Comparison of ENCODE assay signal across 21 cellular contexts in genomic region chr9:116870566-116870965, GRCh38.
DNase-seq lines count a peak whose midpoint lies in the region; ATAC-seq and TF ChIP-seq lines count a peak whose summit lies in the region.
"Had no signal": no experiment of that assay in that cellular context is flagged by ENCODE, and none has a peak within 500 bp of the region (broad histone marks: within the 10 kb centered on the region; RNA-seq: fewer than 3 reads in every experiment).

No MANE protein-coding gene starts in this region.

- no peak overlapping the region for H2AK5ac ChIP-seq in H9 (ENCODE audit: insufficient read length, low read length)

- peaks cover 3% of the 10 kb centered on the region; the same call in 1 of the 2 replicates for H3K4me1 ChIP-seq in H9 (ENCODE audit: insufficient read depth, low read length)
- H3K4me1 ChIP-seq in Peyer's patch: peaks cover 0 to 23% (median 0%) of the 10 kb centered on the region in 4 donors
- H3K4me1 ChIP-seq: gastroesophageal sphincter, left ventricle myocardium inferior, right atrium auricular region had no signal

- H3K4me2 ChIP-seq in H9 (ENCODE audit: insufficient read depth, insufficient read length, low read length): no peak overlapping the region

- H3K27me3 Mint-ChIP-seq in H9 (ENCODE audit: low read depth) (no peaks in the 10 kb centered on the region), progenitor cell of endocrine pancreas (no peaks in the 10 kb centered on the region)
- H3K27me3 Mint-ChIP-seq: CD4-positive, CD25-positive, alpha-beta regulatory T cell had no signal

- no peak overlapping the region for H2BK20ac ChIP-seq in H9 (ENCODE audit: low read depth, low read length, poor library complexity, severe bottlenecking)

- no peak overlapping the region for H3K4me3 ChIP-seq in Peyer's patch
- no peak overlapping the region for H3K4me3 ChIP-seq in WERI-Rb-1 (ENCODE audit: low read depth, low read length)
- H3K4me3 ChIP-seq: gastroesophageal sphincter, left ventricle myocardium inferior, right atrium auricular region, SK-N-MC had no signal

- no peak overlapping the region for H3K4ac ChIP-seq in H9 (ENCODE audit: low read depth, low read length)

- no peak overlapping the region for H4K5ac ChIP-seq in H9 (ENCODE audit: insufficient read length, low read depth, low read length)

- H3K27ac ChIP-seq in H9 (ENCODE audit: insufficient read length, low read depth, low read length) (no peak overlapping the region), Peyer's patch (peak overlapping the region in 2 of 4 donors; percentile 31 to 51), WERI-Rb-1 (no peak overlapping the region)
- H3K27ac ChIP-seq: gastroesophageal sphincter, left ventricle myocardium inferior, right atrium auricular region, SK-N-MC had no signal

- H3K18ac ChIP-seq in H9 (ENCODE audit: insufficient read length, low read depth, low read length): no peak overlapping the region

- H3K4me1 Mint-ChIP-seq in H9: peaks cover 11 to 13% of the 10 kb centered on the region in 2 experiments
- H3K4me1 Mint-ChIP-seq in progenitor cell of endocrine pancreas (ENCODE audit: low read depth): peaks cover 24% of the 10 kb centered on the region
- H3K4me1 Mint-ChIP-seq: CD4-positive, CD25-positive, alpha-beta regulatory T cell; stimulated activated effector memory CD8-positive, alpha-beta T cell treated with anti-CD3 and anti-CD28 coated beads, Interleukin-12 subunit alpha, Interleukin-12 subunit beta, amount 100 ng/mL, for 72 hours had no signal

- H3K23me2 ChIP-seq in H9 (ENCODE audit: insufficient read length, low read depth, low read length, poor library complexity, severe bottlenecking): no peaks in the 10 kb centered on the region

- H3K79me1 ChIP-seq in H9 (ENCODE audit: insufficient read depth, low read depth, low read length, poor library complexity, severe bottlenecking): no peaks in the 10 kb centered on the region

- H3K27me3 ChIP-seq in H9 (ENCODE audit: insufficient read depth, low read length) (no peaks in the 10 kb centered on the region), Peyer's patch (no peaks in the 10 kb centered on the region), WERI-Rb-1 (ENCODE audit: insufficient read depth, low read depth, severe bottlenecking) (no peaks in the 10 kb centered on the region)
- H3K27me3 ChIP-seq: right atrium auricular region had no signal

- H3K9ac ChIP-seq in H9 (ENCODE audit: extremely low read depth, insufficient read length, low read length): no peak overlapping the region

- H4K20me1 ChIP-seq in H9 (ENCODE audit: control insufficient read depth, insufficient read depth, insufficient read length): no peaks in the 10 kb centered on the region

- DNase-seq in H9 (peak; percentile 77), Peyer's patch (peak in 2 of 3 donors; percentile 61 to 87), iPS DF 19.7 (ENCODE audit: low read depth, low spot score) (peak; percentile 40), progenitor cell of endocrine pancreas (ENCODE audit: low spot score, unreplicated experiment) (peak; percentile 11), SKM-1 treated with dmso at 0.1 percent for 144 hours (lab: John Stamatoyannopoulos, UW; ENCODE audit: unreplicated experiment) (no peak), WERI-Rb-1 (no peak)
- DNase-seq: activated B cell treated with CpG ODN at 0.5 μM for 24 hours; activated naive CD4-positive, alpha-beta T cell treated with Interleukin-2 at 50 U/mL for 16 hours; CD4-positive, CD25-positive, alpha-beta regulatory T cell; effector CD8-positive, alpha-beta T cell; Kasumi-1; left ventricle myocardium inferior; NCI-H187 treated with DMSO at 0.1 percent for 48 hours; NK-92 treated with Interleukin-12 subunit alpha and Interleukin-12 subunit beta, amount 100 ng/mL, for 24 hours; stimulated activated CD4-positive, alpha-beta T cell treated with anti-CD3 and anti-CD28 coated beads, Interleukin-4, amount 100 ng/mL, for 24 hours had no signal

- H3K23ac ChIP-seq in H9 (ENCODE audit: insufficient read length, low read depth, low read length): no peak overlapping the region

- H4K8ac ChIP-seq in H9 (replicated peaks; ENCODE audit: insufficient read length, low read depth, low read length): no peak overlapping the region

- WGBS in H9 (ENCODE audit: extremely low coverage, insufficient read length, low lambda C conversion rate): no CpG with 5 or more reads among the region's 3 CpGs

- no peak overlapping the region for H3K14ac ChIP-seq in H9 (ENCODE audit: insufficient read depth, low read length)

- H3K9me3 ChIP-seq in H9 (ENCODE audit: control insufficient read depth, low read depth, low read length): no peaks in the 10 kb centered on the region
- no peaks in the 10 kb centered on the region for H3K9me3 ChIP-seq in Peyer's patch
- H3K9me3 ChIP-seq in WERI-Rb-1 (ENCODE audit: severe bottlenecking): no peaks in the 10 kb centered on the region

- no peak for TF ChIP-seq CTCF in H9 (conservative IDR thresholded peaks at IDR 0.05)
- no peak for TF ChIP-seq CTCF in Peyer's patch (IDR thresholded peaks at IDR 0.05)
- no peak for TF ChIP-seq CTCF in progenitor cell of endocrine pancreas (IDR thresholded peaks at IDR 0.05; ENCODE audit: unreplicated experiment)
- no peak for TF ChIP-seq CTCF in WERI-Rb-1 (IDR thresholded peaks at IDR 0.05; ENCODE audit: low read depth, low read length)

- H2AFZ ChIP-seq in H9 (ENCODE audit: low read length): no peak overlapping the region

- no peak for TF ChIP-seq POLR2A in Peyer's patch (IDR thresholded peaks at IDR 0.05)

- H3K4me3 Mint-ChIP-seq in H9: no peak overlapping the region
- H3K4me3 Mint-ChIP-seq in progenitor cell of endocrine pancreas (ENCODE audit: low read depth): no peak overlapping the region
- H3K4me3 Mint-ChIP-seq: activated B cell treated with CpG ODN at 0.5 μM for 24 hours; CD4-positive, CD25-positive, alpha-beta regulatory T cell; natural killer cell treated with Interleukin-12 subunit alpha and Interleukin-12 subunit beta and Interleukin-15 and Interleukin-18, amount 100 ng/mL, for 72 hours; stimulated activated effector memory CD8-positive, alpha-beta T cell treated with anti-CD3 and anti-CD28 coated beads, Interleukin-12 subunit alpha, Interleukin-12 subunit beta, amount 100 ng/mL, for 72 hours had no signal

- no peak overlapping the region for H4K91ac ChIP-seq in H9 (ENCODE audit: insufficient read length, low read depth, low read length)

- H3K56ac ChIP-seq in H9 (ENCODE audit: insufficient read length, low read depth, low read length): no peak overlapping the region

- H3K79me2 ChIP-seq in H9 (ENCODE audit: insufficient read depth, low read length): no peaks in the 10 kb centered on the region

- no peak for ATAC-seq in GM21619 (IDR thresholded peaks at IDR 0.05; ENCODE audit: unreplicated experiment)
- ATAC-seq: gastroesophageal sphincter; natural killer cell treated with Interleukin-12 subunit alpha and Interleukin-12 subunit beta and Interleukin-15 and Interleukin-18, amount 100 ng/mL, for 72 hours; stimulated activated effector memory CD8-positive, alpha-beta T cell treated with anti-CD3 and anti-CD28 coated beads, Interleukin-12 subunit alpha, Interleukin-12 subunit beta, amount 100 ng/mL, for 72 hours had no signal

- H2BK5ac ChIP-seq in H9 (ENCODE audit: insufficient read length, low read length): no peak overlapping the region

- H3K9me3 Mint-ChIP-seq in H9 (peaks cover 2 to 4% of the 10 kb centered on the region in 2 experiments; a peak in 2 of 5 replicates), progenitor cell of endocrine pancreas (ENCODE audit: low read depth) (no peaks in the 10 kb centered on the region)
- H3K9me3 Mint-ChIP-seq: activated B cell treated with CpG ODN at 0.5 μM for 24 hours had no signal

- no peak overlapping the region for H2BK15ac ChIP-seq in H9 (ENCODE audit: low read depth, low read length)

- H3K27ac Mint-ChIP-seq in H9 (peak overlapping the region in 2 of 3 experiments; percentile 52 to 59; a peak in 2 of 7 replicates), progenitor cell of endocrine pancreas (peak overlapping the region; percentile 93)
- H3K27ac Mint-ChIP-seq: activated B cell treated with CpG ODN at 0.5 μM for 24 hours; CD4-positive, CD25-positive, alpha-beta regulatory T cell; natural killer cell treated with Interleukin-12 subunit alpha and Interleukin-12 subunit beta and Interleukin-15 and Interleukin-18, amount 100 ng/mL, for 72 hours; stimulated activated effector memory CD8-positive, alpha-beta T cell treated with anti-CD3 and anti-CD28 coated beads, Interleukin-12 subunit alpha, Interleukin-12 subunit beta, amount 100 ng/mL, for 72 hours had no signal

- H3K36me3 Mint-ChIP-seq in H9 (ENCODE audit: insufficient read depth in 1 of 3, low read depth in 3 of 3) (peaks cover 0 to 2% (median 0%) of the 10 kb centered on the region in 3 experiments; a peak in 2 of 7 replicates), progenitor cell of endocrine pancreas (ENCODE audit: insufficient read depth) (no peaks in the 10 kb centered on the region)
- H3K36me3 Mint-ChIP-seq: CD4-positive, CD25-positive, alpha-beta regulatory T cell; natural killer cell treated with Interleukin-12 subunit alpha and Interleukin-12 subunit beta and Interleukin-15 and Interleukin-18, amount 100 ng/mL, for 72 hours; stimulated activated effector memory CD8-positive, alpha-beta T cell treated with anti-CD3 and anti-CD28 coated beads, Interleukin-12 subunit alpha, Interleukin-12 subunit beta, amount 100 ng/mL, for 72 hours had no signal

- H2BK120ac ChIP-seq in H9 (ENCODE audit: low read depth, low read length, poor library complexity, severe bottlenecking): no peak overlapping the region

- H3T11ph ChIP-seq in H9 (ENCODE audit: low read length): no peak overlapping the region

- H3K36me3 ChIP-seq in Peyer's patch: no peaks in the 10 kb centered on the region
- H3K36me3 ChIP-seq in WERI-Rb-1: no peaks in the 10 kb centered on the region
- H3K36me3 ChIP-seq: gastroesophageal sphincter, left ventricle myocardium inferior, right atrium auricular region had no signal

- no peak overlapping the region for H2BK12ac ChIP-seq in H9 (ENCODE audit: insufficient read length, low read depth, low read length)

Comparison
In these comparisons a context has a peak if more than half of its experiments do, and no peak if none do; other contexts are left out.
1. DNase-seq: peak in H9 (single experiment), Peyer's patch (2 of 3), iPS DF 19.7 (single experiment) and progenitor cell of endocrine pancreas (single experiment); none in SKM-1 treated with dmso at 0.1 percent for 144 hours (single experiment) and WERI-Rb-1 (single experiment).